8 cellular contexts compared by ENCODE assay signal in genomic region chr2:121307048-121307447, GRCh38.
"Had no signal": no experiment of that assay in that cellular context is flagged by ENCODE, and none has a peak within 500 bp of the region (broad histone marks: within the 10 kb centered on the region; RNA-seq: fewer than 3 reads in every experiment).

No MANE protein-coding gene starts in this region.

- ATAC-seq: GM23338 had no signal

- H3K4me1 Mint-ChIP-seq: GM23338, H9, IgD-negative memory B cell had no signal

- H3K27ac Mint-ChIP-seq: GM23338, IgD-negative memory B cell had no signal

- FAIRE-seq: H1, H54 had no signal

- H3K27ac ChIP-seq: HL-60 had no signal

- H3K4me2 ChIP-seq: GM23338 had no signal

- H3K9me3 Mint-ChIP-seq: GM23338, H9 had no signal

- DNase-seq: HCEC 1CT, KG1 had no signal

- H3K4me3 ChIP-seq: GM23338 had no signal

- H3K4me3 Mint-ChIP-seq: GM23338, H9, IgD-negative memory B cell had no signal

- H2AFZ ChIP-seq: GM23338 had no signal

- H3K36me3 Mint-ChIP-seq: IgD-negative memory B cell had no signal
